In the genomic region with DNA sequence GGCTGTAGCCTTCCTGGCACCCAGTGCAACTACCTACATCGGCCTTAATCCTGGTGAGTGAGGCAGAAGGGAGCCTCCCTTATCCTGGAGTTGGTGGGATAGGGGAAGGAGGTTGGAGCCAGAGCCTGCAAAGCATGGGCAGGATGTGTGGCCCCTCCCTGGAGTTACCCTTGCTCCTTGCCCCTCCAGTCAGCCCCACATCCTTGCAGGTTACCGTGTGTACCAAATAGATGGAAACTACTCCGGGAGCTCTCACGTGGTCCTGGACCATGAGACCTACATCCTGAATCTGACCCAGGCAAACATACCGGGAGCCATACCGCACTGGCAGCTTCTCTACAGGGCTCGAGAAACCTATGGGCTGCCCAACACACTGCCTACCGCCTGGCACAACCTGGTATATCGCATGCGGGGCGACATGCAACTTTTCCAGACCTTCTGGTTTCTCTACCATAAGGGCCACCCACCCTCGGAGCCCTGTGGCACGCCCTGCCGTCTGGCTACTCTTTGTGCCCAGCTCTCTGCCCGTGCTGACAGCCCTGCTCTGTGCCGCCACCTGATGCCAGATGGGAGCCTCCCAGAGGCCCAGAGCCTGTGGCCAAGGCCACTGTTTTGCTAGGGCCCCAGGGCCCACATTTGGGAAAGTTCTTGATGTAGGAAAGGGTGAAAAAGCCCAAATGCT, we compare ENCODE assay signal across 23 cellular contexts. TPM values are rescaled to one million over a fixed set of nuclear protein-coding genes. Genes with fewer than 3 reads are reported as not detected.
DNase-seq lines count a peak whose midpoint lies in the region; ATAC-seq and TF ChIP-seq lines count a peak whose summit lies in the region.
"Had no signal": no experiment of that assay in that cellular context is flagged by ENCODE, and none has a peak within 500 bp of the region (broad histone marks: within the 10 kb centered on the region; RNA-seq: fewer than 3 reads in every experiment).

No MANE protein-coding gene starts in this region.

- H3K4me1 Mint-ChIP-seq in CD4-positive, alpha-beta memory T cell = peaks cover 36 to 78% (median 55%) of the 10 kb centered on the region in 4 donors
- peaks cover 79 to 95% (median 89%) of the 10 kb centered on the region in 3 donors for H3K4me1 Mint-ChIP-seq in T-cell
- peaks cover 35 to 93% (median 89%) of the 10 kb centered on the region in 7 donors for H3K4me1 Mint-ChIP-seq in naive thymus-derived CD4-positive, alpha-beta T cell

- DNase-seq in AG04450 (ENCODE audit: low read depth, low spot score) (no peak), T-cell (no peak), Ammon's horn (ENCODE audit: low spot score) (no peak), left cardiac atrium (no peak)
- DNase-seq in CD4-positive, alpha-beta memory T cell = no peak
- no peak for DNase-seq in naive thymus-derived CD4-positive, alpha-beta T cell
- DNase-seq: activated CD4-positive, alpha-beta T cell treated with anti-CD3 and anti-CD28 coated beads, Interleukin-2, amount 50 U/mL, for 4 hours; activated CD8-positive, alpha-beta memory T cell treated with anti-CD3 and anti-CD28 coated beads, Interleukin-2, amount 50 U/mL, for 48 hours; GOT3; hypothalamus; NCI-H146; nephron progenitor cell; ovary; stimulated activated CD4-positive, alpha-beta T cell treated with anti-CD3 and anti-CD28 coated beads, Interleukin-15, amount 100 ng/mL, for 24 hours; stimulated activated CD4-positive, alpha-beta T cell treated with anti-CD3 and anti-CD28 coated beads, Interleukin-4, amount 100 ng/mL, for 4 hours had no signal

- peak overlapping the region; percentile 11 for H3K27ac ChIP-seq in AG04450 (ENCODE audit: low read depth, low read length)
- H3K27ac ChIP-seq in CD4-positive, alpha-beta memory T cell (ENCODE audit: low read depth, low read length) = no peak overlapping the region
- H3K27ac ChIP-seq in naive thymus-derived CD4-positive, alpha-beta T cell (ENCODE audit: low read depth, low read length) = peak overlapping the region; percentile 35
- H3K27ac ChIP-seq: ovary, SJSA1, suprapubic skin had no signal

- H3K4me3 Mint-ChIP-seq in CD4-positive, alpha-beta memory T cell = peak overlapping the region in 1 of 8 donors; percentile 30
- peak overlapping the region in 1 of 3 donors; percentile 90 for H3K4me3 Mint-ChIP-seq in T-cell
- H3K4me3 Mint-ChIP-seq in naive thymus-derived CD4-positive, alpha-beta T cell = peak overlapping the region in 9 of 10 donors; percentile 53 to 98 (median 93)
- H3K4me3 Mint-ChIP-seq: nephron progenitor cell, WTC11 had no signal

- no peaks in the 10 kb centered on the region for H3K9me3 Mint-ChIP-seq in CD4-positive, alpha-beta memory T cell
- no peaks in the 10 kb centered on the region for H3K9me3 Mint-ChIP-seq in T-cell
- H3K9me3 Mint-ChIP-seq in naive thymus-derived CD4-positive, alpha-beta T cell = peaks cover 0 to 2% (median 0%) of the 10 kb centered on the region in 11 donors
- H3K9me3 Mint-ChIP-seq: activated T-helper 2 cell treated with anti-CD3 and anti-CD28 coated beads, Interferon-gamma antibody, Interleukin-2, Interleukin-4, amounts not matched to agents 10 μg/mL and 5 μg/mL and 100 μg/mL, durations not matched to agents 14 hours and 24 hours and 36 hours; nephron progenitor cell; WTC11 had no signal

- H3K4me3 ChIP-seq in AG04450 (ENCODE audit: low read depth, low read length) = no peak overlapping the region
- no peak overlapping the region for H3K4me3 ChIP-seq in CD4-positive, alpha-beta memory T cell (ENCODE audit: low read length in 2 of 2)
- no peak overlapping the region for H3K4me3 ChIP-seq in naive thymus-derived CD4-positive, alpha-beta T cell (ENCODE audit: low read length)
- H3K4me3 ChIP-seq: lung, ovary, SJSA1, suprapubic skin had no signal

- TF ChIP-seq CTCF in AG04450 (IDR thresholded peaks at IDR 0.05; ENCODE audit: low read depth, low read length) = no peak

- H3K36me3 ChIP-seq in CD4-positive, alpha-beta memory T cell (ENCODE audit: insufficient read depth, low read length) = peaks cover 15% of the 10 kb centered on the region
- peaks cover 0 to 56% (median 4%) of the 10 kb centered on the region in 3 experiments for H3K36me3 ChIP-seq in naive thymus-derived CD4-positive, alpha-beta T cell (ENCODE audit: control insufficient read depth in 2 of 3, insufficient read depth in 3 of 3, low read length in 3 of 3)
- H3K36me3 ChIP-seq: ovary, SJSA1 had no signal

- H3K27ac Mint-ChIP-seq in CD4-positive, alpha-beta memory T cell = peak overlapping the region in 4 of 7 donors; percentile 5 to 98 (median 25)
- H3K27ac Mint-ChIP-seq in T-cell = peak overlapping the region; percentile 83 to 98
- peak overlapping the region in 8 of 9 donors; percentile 64 to 100 (median 90) for H3K27ac Mint-ChIP-seq in naive thymus-derived CD4-positive, alpha-beta T cell
- H3K27ac Mint-ChIP-seq: activated T-helper 2 cell treated with anti-CD3 and anti-CD28 coated beads, Interferon-gamma antibody, Interleukin-2, Interleukin-4, amounts not matched to agents 10 μg/mL and 5 μg/mL and 100 μg/mL, durations not matched to agents 14 hours and 24 hours and 36 hours; nephron progenitor cell; WTC11 had no signal

- H3K27me3 ChIP-seq in AG04450 (ENCODE audit: control insufficient read depth, insufficient read depth, low read length) = no peaks in the 10 kb centered on the region
- H3K27me3 ChIP-seq in CD4-positive, alpha-beta memory T cell (ENCODE audit: insufficient read depth, low read length) = no peaks in the 10 kb centered on the region
- no peaks in the 10 kb centered on the region for H3K27me3 ChIP-seq in naive thymus-derived CD4-positive, alpha-beta T cell (ENCODE audit: control insufficient read depth in 2 of 2, insufficient read depth in 2 of 2, low read length in 2 of 2)
- H3K27me3 ChIP-seq: ovary, SJSA1, suprapubic skin had no signal

- peaks cover 39 to 63% of the 10 kb centered on the region in 2 donors for H3K36me3 Mint-ChIP-seq in CD4-positive, alpha-beta memory T cell
- H3K36me3 Mint-ChIP-seq in T-cell = peaks cover 40% of the 10 kb centered on the region
- peaks cover 23 to 55% (median 45%) of the 10 kb centered on the region in 5 donors for H3K36me3 Mint-ChIP-seq in naive thymus-derived CD4-positive, alpha-beta T cell
- H3K36me3 Mint-ChIP-seq: WTC11 had no signal

- peaks cover 43% of the 10 kb centered on the region for H3K4me1 ChIP-seq in CD4-positive, alpha-beta memory T cell (ENCODE audit: insufficient read depth, low read length)
- H3K4me1 ChIP-seq in naive thymus-derived CD4-positive, alpha-beta T cell (ENCODE audit: control insufficient read depth in 2 of 2, insufficient read depth in 2 of 2, low read length in 2 of 2) = peaks cover 24 to 69% of the 10 kb centered on the region in 2 donors

- intact Hi-C loops in CD4-positive, alpha-beta memory T cell (cut with micrococcal nuclease) = no loop called here
- intact Hi-C loops in naive thymus-derived CD4-positive, alpha-beta T cell (cut with micrococcal nuclease) = loop anchor here (5.0 kb wide), 2 partner anchors 288 to 353 kb away; partner anchors contain the start of gene MRPL17 (in 1 of the 2)
- intact Hi-C loops in left cardiac atrium (cut with DNase I) = no loop called here

- H3K27me3 Mint-ChIP-seq in CD4-positive, alpha-beta memory T cell = no peaks in the 10 kb centered on the region
- H3K27me3 Mint-ChIP-seq in T-cell = no peaks in the 10 kb centered on the region
- H3K27me3 Mint-ChIP-seq in naive thymus-derived CD4-positive, alpha-beta T cell = peaks cover 0 to 2% (median 0%) of the 10 kb centered on the region in 5 donors

- CTCF ChIA-PET in AG04450 (lab: Charles Lee) = interaction anchor here (0.9 to 1.2 kb wide), 2 partner anchors 45 to 49 kb away, joined by 3 read pairs; no protein-coding TSS in a partner anchor
- CTCF ChIA-PET in CD4-positive, alpha-beta memory T cell (lab: Charles Lee; ENCODE audit: partially characterized antibody) = interaction anchor here (1.1 kb wide), 1 partner anchor 50 kb away, joined by 3 read pairs; no protein-coding TSS in a partner anchor
- CTCF ChIA-PET in T-cell (lab: Charles Lee) = no interaction called here
- CTCF ChIA-PET in naive thymus-derived CD4-positive, alpha-beta T cell (lab: Charles Lee) = interaction anchor here (0.6 to 2.2 kb wide), 5 partner anchors 8 to 33 kb away, joined by 3 to 13 read pairs (median 3); no protein-coding TSS in a partner anchor

- ATAC-seq in T-cell (replicated peaks in 1 of 4) (no peak), GM19023 (IDR thresholded peaks at IDR 0.05; ENCODE audit: unreplicated experiment) (no peak), left cardiac atrium (no peak), HG03469 (IDR thresholded peaks at IDR 0.05; ENCODE audit: unreplicated experiment) (no peak)
- no peak for ATAC-seq in naive thymus-derived CD4-positive, alpha-beta T cell
- ATAC-seq: WTC11 had no signal

- POLR2A ChIA-PET in AG04450 (lab: Yijun Ruan, JAX) = no interaction called here
- POLR2A ChIA-PET in CD4-positive, alpha-beta memory T cell (lab: Charles Lee; ENCODE audit: partially characterized antibody) = interaction anchor here (0.7 to 23.7 kb wide), 3 partner anchors 9 to 50 kb away, joined by 3 to 503 read pairs (median 273); partner anchors contain the start of gene APBB1
- POLR2A ChIA-PET in T-cell (lab: Charles Lee) = no interaction called here
- POLR2A ChIA-PET in naive thymus-derived CD4-positive, alpha-beta T cell (lab: Charles Lee) = interaction anchor here (0.7 to 10.8 kb wide), 2 partner anchors 16 to 49 kb away, joined by 3 to 525 read pairs; partner anchors contain the start of gene APBB1

- H3K9me3 ChIP-seq in AG04450 (ENCODE audit: control insufficient read depth, insufficient read depth, low read length) = no peaks in the 10 kb centered on the region; the same call in 1 of the 2 replicates
- no peaks in the 10 kb centered on the region for H3K9me3 ChIP-seq in CD4-positive, alpha-beta memory T cell (ENCODE audit: control insufficient read depth in 1 of 2, low read length in 2 of 2)
- H3K9me3 ChIP-seq in naive thymus-derived CD4-positive, alpha-beta T cell (ENCODE audit: control insufficient read depth in 2 of 3, low read length in 3 of 3) = no peaks in the 10 kb centered on the region
- H3K9me3 ChIP-seq: ovary, SJSA1, suprapubic skin had no signal

RNA-seq across cellular contexts. Expression of gene SMPD1, which starts 3.9 kb away (rescaled TPM):
- 68.0 and 83.7 TPM in 2 replicates for polyA plus RNA-seq in AG04450 (2011; rRNA removed)
- polyA minus RNA-seq in AG04450 (2011; rRNA and poly(A)+ RNA removed) = 54.5 and 73.1 TPM in 2 replicates
- total RNA-seq in CD4-positive, alpha-beta memory T cell = 10 to 100 TPM; 39.3 to 43.6 TPM
- 10 to 100 TPM in 1 of 2 donors, 1 to 10 TPM in 1; 9.2 to 12.1 TPM for polyA plus RNA-seq in CD4-positive, alpha-beta memory T cell
- total RNA-seq in T-cell (10 to 100 TPM; 33.5 to 58.3 (median 38.3) TPM), left cardiac atrium (10 to 100 TPM; 50.8 to 56.3 TPM)
- total RNA-seq in naive thymus-derived CD4-positive, alpha-beta T cell = 10 to 100 TPM; 43.0 to 70.9 (median 55.4) TPM
- 10 to 100 TPM; 34.5 to 36.5 TPM for polyA plus RNA-seq in naive thymus-derived CD4-positive, alpha-beta T cell

RNA-seq across cellular contexts. Expression of gene APBB1, which starts 24.8 kb away (rescaled TPM):
- 42.2 and 54.5 TPM in 2 replicates for polyA plus RNA-seq in AG04450 (2011; rRNA removed)
- polyA minus RNA-seq in AG04450 (2011; rRNA and poly(A)+ RNA removed) = 64.5 and 84.0 TPM in 2 replicates
- 10 to 100 TPM; 93.2 to 93.5 TPM for total RNA-seq in CD4-positive, alpha-beta memory T cell
- polyA plus RNA-seq in CD4-positive, alpha-beta memory T cell = 100 to 1,000 TPM in 1 of 2 donors, 10 to 100 TPM in 1; 84.7 to 107 TPM
- total RNA-seq in T-cell = 100 to 1,000 TPM in 3 of 5 donors, 10 to 100 TPM in 2; 71.3 to 152 (median 106) TPM
- 100 to 1,000 TPM in 3 of 5 experiments, 10 to 100 TPM in 2; 46.9 to 188 (median 154) TPM for total RNA-seq in naive thymus-derived CD4-positive, alpha-beta T cell
- polyA plus RNA-seq in naive thymus-derived CD4-positive, alpha-beta T cell = 100 to 1,000 TPM; 173 to 293 TPM
- total RNA-seq in left cardiac atrium = 10 to 100 TPM; 65.5 to 75.9 TPM

RNA-seq across cellular contexts. Expression of gene HPX, which starts 46.7 kb away (rescaled TPM):
- 0.32 and 0.67 TPM in 2 replicates for polyA plus RNA-seq in AG04450 (2011; rRNA removed)
- 1.0 and 2.1 TPM in 2 replicates for polyA minus RNA-seq in AG04450 (2011; rRNA and poly(A)+ RNA removed)
- total RNA-seq in CD4-positive, alpha-beta memory T cell = 1 to 10 TPM in 1 of 2 experiments, under 1 TPM in 1; 0.83 to 1.3 TPM
- not detected for polyA plus RNA-seq in CD4-positive, alpha-beta memory T cell
- total RNA-seq in T-cell = 1 to 10 TPM; 1.2 to 5.5 (median 2.5) TPM
- total RNA-seq in naive thymus-derived CD4-positive, alpha-beta T cell = 1 to 10 TPM in 4 of 5 experiments, under 1 TPM in 1; 0.56 to 7.0 (median 1.7) TPM
- polyA plus RNA-seq in naive thymus-derived CD4-positive, alpha-beta T cell = not detected
- total RNA-seq in left cardiac atrium = 1 to 10 TPM in 1 of 2 donors, under 1 TPM in 1; 0.38 to 1.0 TPM
- total RNA-seq: NCI-H460 had no signal

Comparison
In these comparisons a context has a peak if more than half of its experiments do, and no peak if none do; other contexts are left out.
1. H3K27ac Mint-ChIP-seq: peak in every context shown above with its lines; median percentile 90 in T-cell; 90 in naive thymus-derived CD4-positive, alpha-beta T cell; 25 in CD4-positive, alpha-beta memory T cell.
2. CTCF ChIA-PET loops: an anchor here in AG04450 (0.9 to 1.2 kb wide), CD4-positive, alpha-beta memory T cell (1.1 kb wide) and naive thymus-derived CD4-positive, alpha-beta T cell (0.6 to 2.2 kb wide); none called in T-cell.
3. POLR2A ChIA-PET loops: an anchor here in CD4-positive, alpha-beta memory T cell (0.7 to 23.7 kb wide) and naive thymus-derived CD4-positive, alpha-beta T cell (0.7 to 10.8 kb wide); none called in AG04450 and T-cell.
4. intact Hi-C loops: an anchor here in naive thymus-derived CD4-positive, alpha-beta T cell (5.0 kb wide); none called in CD4-positive, alpha-beta memory T cell and left cardiac atrium.